Comparison of ENCODE assay signal across 1 cellular context in genomic region chr2:126239560-126239959, GRCh38.
TF ChIP-seq lines count a peak whose summit lies in the region.

No MANE protein-coding gene starts in this region.

TF ChIP-seq in GM12878, 131 proteins besides CTCF, POLR2A, EP300 and RAD21 (continued from another document):
- TF ChIP-seq ZBTB40 (IDR thresholded peaks at IDR 0.05; ENCODE audit: borderline replicate concordance) (no peak), BHLHE40 (IDR thresholded peaks at IDR 0.05; ENCODE audit: borderline replicate concordance in 1 of 2, low read depth in 2 of 2, low read length in 1 of 2) (no peak), ZSCAN29 (IDR thresholded peaks at IDR 0.05) (no peak), KLF5 (IDR thresholded peaks at IDR 0.05; ENCODE audit: partially characterized antibody) (no peak), ZNF274 (IDR thresholded peaks at IDR 0.05; ENCODE audit: insufficient read depth, insufficient read length) (no peak), JUNB (IDR thresholded peaks at IDR 0.05) (no peak), BCL11A (IDR thresholded peaks at IDR 0.05; ENCODE audit: low read depth, low read length) (no peak), CHD2 (IDR thresholded peaks at IDR 0.05; ENCODE audit: borderline replicate concordance, low read depth, low read length) (no peak), ZNF687 (IDR thresholded peaks at IDR 0.05) (no peak), ZBTB11 (CRISPR knock-in tag; IDR thresholded peaks at IDR 0.05) (no peak), EED (IDR thresholded peaks at IDR 0.05; ENCODE audit: low read depth) (no peak), TCF12 (IDR thresholded peaks at IDR 0.05; ENCODE audit: low read depth, low read length) (no peak)
- TF ChIP-seq, protein P1, sequence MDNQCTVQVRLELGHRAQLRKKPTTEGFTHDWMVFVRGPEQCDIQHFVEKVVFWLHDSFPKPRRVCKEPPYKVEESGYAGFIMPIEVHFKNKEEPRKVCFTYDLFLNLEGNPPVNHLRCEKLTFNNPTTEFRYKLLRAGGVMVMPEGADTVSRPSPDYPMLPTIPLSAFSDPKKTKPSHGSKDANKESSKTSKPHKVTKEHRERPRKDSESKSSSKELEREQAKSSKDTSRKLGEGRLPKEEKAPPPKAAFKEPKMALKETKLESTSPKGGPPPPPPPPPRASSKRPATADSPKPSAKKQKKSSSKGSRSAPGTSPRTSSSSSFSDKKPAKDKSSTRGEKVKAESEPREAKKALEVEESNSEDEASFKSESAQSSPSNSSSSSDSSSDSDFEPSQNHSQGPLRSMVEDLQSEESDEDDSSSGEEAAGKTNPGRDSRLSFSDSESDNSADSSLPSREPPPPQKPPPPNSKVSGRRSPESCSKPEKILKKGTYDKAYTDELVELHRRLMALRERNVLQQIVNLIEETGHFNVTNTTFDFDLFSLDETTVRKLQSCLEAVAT (IDR thresholded peaks at IDR 0.05) = no peak
